Comparison of ENCODE assay signal across 18 cellular contexts in genomic region chr2:12089496-12089895, GRCh38.
DNase-seq lines count a peak whose midpoint lies in the region; ATAC-seq and TF ChIP-seq lines count a peak whose summit lies in the region.
"Had no signal": no experiment of that assay in that cellular context is flagged by ENCODE, and none has a peak within 500 bp of the region (broad histone marks: within the 10 kb centered on the region; RNA-seq: fewer than 3 reads in every experiment).

No MANE protein-coding gene starts in this region.

- H3F3A ChIP-seq in OCI-LY1 (ENCODE audit: insufficient read depth, low read length): peaks cover 8% of the 10 kb centered on the region

- no peaks in the 10 kb centered on the region for H3K79me1 ChIP-seq in trophoblast cell (ENCODE audit: low read length)

- H3K79me2 ChIP-seq in DND-41 (ENCODE audit: insufficient read depth, low read length): no peaks in the 10 kb centered on the region
- H3K79me2 ChIP-seq in OCI-LY1 (ENCODE audit: insufficient read depth, low read length): no peaks in the 10 kb centered on the region
- no peaks in the 10 kb centered on the region for H3K79me2 ChIP-seq in trophoblast cell (ENCODE audit: control insufficient read depth, insufficient read depth, low read length, poor library complexity)

- H3K27me3 ChIP-seq in DND-41 (ENCODE audit: insufficient read depth, low read length, poor library complexity) (no peaks in the 10 kb centered on the region), OCI-LY1 (ENCODE audit: insufficient read depth, low read length) (no peaks in the 10 kb centered on the region), trophoblast cell (ENCODE audit: insufficient read depth, low read length) (no peaks in the 10 kb centered on the region)

- H3K27ac ChIP-seq in DND-41 (ENCODE audit: low read length): no peak overlapping the region
- H3K27ac ChIP-seq in OCI-LY1 (ENCODE audit: low read depth, low read length, poor library complexity, severe bottlenecking): peak overlapping the region; percentile 91
- no peak overlapping the region for H3K27ac ChIP-seq in trophoblast cell (ENCODE audit: low read depth, low read length)
- H3K27ac ChIP-seq in substantia nigra (ENCODE audit: low read depth, low read length, poor library complexity, severe bottlenecking): no peak overlapping the region
- H3K27ac ChIP-seq: 22Rv1, C4-2B had no signal

- H3K36me3 ChIP-seq in DND-41 (ENCODE audit: insufficient read depth, low read length) (no peaks in the 10 kb centered on the region), OCI-LY1 (ENCODE audit: insufficient read depth, low read length) (no peaks in the 10 kb centered on the region), trophoblast cell (ENCODE audit: control insufficient read depth in 1 of 2, insufficient read depth in 2 of 2, low read length in 2 of 2) (no peaks in the 10 kb centered on the region)
- H3K36me3 ChIP-seq: HAP-1 had no signal

- no peak overlapping the region for H4K91ac ChIP-seq in trophoblast cell (ENCODE audit: low read depth, low read length)

- H4K8ac ChIP-seq in trophoblast cell (ENCODE audit: low read depth, low read length): no peak overlapping the region

- no peak overlapping the region for H3K4me2 ChIP-seq in DND-41 (ENCODE audit: insufficient read depth, low read length)
- peak overlapping the region; percentile 28 for H3K4me2 ChIP-seq in OCI-LY1 (ENCODE audit: low read length)
- no peak overlapping the region for H3K4me2 ChIP-seq in trophoblast cell (ENCODE audit: low read length)
- H3K4me2 ChIP-seq: A549 had no signal

- WGBS in trophoblast cell (ENCODE audit: extremely low coverage, insufficient coverage, insufficient read length): no CpG with 5 or more reads among the region's 7 CpGs

- no peaks in the 10 kb centered on the region for H3K4me1 ChIP-seq in DND-41 (ENCODE audit: insufficient read depth, low read length)
- peaks cover 51% of the 10 kb centered on the region for H3K4me1 ChIP-seq in OCI-LY1 (ENCODE audit: insufficient read depth, low read length, severe bottlenecking)
- peaks cover 0 to 2% of the 10 kb centered on the region in 2 experiments for H3K4me1 ChIP-seq in trophoblast cell (ENCODE audit: control insufficient read depth in 1 of 2, insufficient read depth in 2 of 2, low read length in 2 of 2)
- H3K4me1 ChIP-seq: HAP-1 had no signal

- H2AFZ ChIP-seq in DND-41 (ENCODE audit: low read depth, low read length): peak overlapping the region; percentile 7; the same call in 1 of the 2 replicates
- no peak overlapping the region for H2AFZ ChIP-seq in OCI-LY1 (ENCODE audit: low read length)
- no peak overlapping the region for H2AFZ ChIP-seq in trophoblast cell (ENCODE audit: insufficient read depth, low read length, poor library complexity)

- H2AK5ac ChIP-seq in trophoblast cell (ENCODE audit: low read length): no peak overlapping the region

- no peak overlapping the region for H3K23ac ChIP-seq in trophoblast cell (ENCODE audit: low read length)

- no peaks in the 10 kb centered on the region for H3K9me2 ChIP-seq in OCI-LY1 (ENCODE audit: low read depth, low read length)

- no peak overlapping the region for H2BK120ac ChIP-seq in trophoblast cell (ENCODE audit: insufficient read depth, low read length, poor library complexity)

- H2BK12ac ChIP-seq in trophoblast cell (ENCODE audit: low read length): no peak overlapping the region

- no peak for ATAC-seq in DND-41 (ENCODE audit: insufficient read depth, low read depth)
- no peak for ATAC-seq in GM21737 (IDR thresholded peaks at IDR 0.05; ENCODE audit: unreplicated experiment)
- ATAC-seq: A549, HepG2 had no signal

- H4K12ac ChIP-seq in trophoblast cell (ENCODE audit: low read depth, low read length): no peak overlapping the region

- no peak overlapping the region for H3K18ac ChIP-seq in trophoblast cell (ENCODE audit: low read length)

- TF ChIP-seq CTCF in DND-41 (IDR thresholded peaks at IDR 0.05; ENCODE audit: borderline replicate concordance, extremely low read depth, low read length, poor library complexity, severe bottlenecking): no peak
- TF ChIP-seq CTCF in OCI-LY1 (IDR thresholded peaks at IDR 0.05; ENCODE audit: low read length): no peak

- H3K4me3 ChIP-seq in DND-41 (ENCODE audit: low read depth in 1 of 2, low read length in 2 of 2) (no peak overlapping the region), OCI-LY1 (ENCODE audit: low read depth, low read length, poor library complexity, severe bottlenecking) (no peak overlapping the region), trophoblast cell (ENCODE audit: low read depth, low read length) (no peak overlapping the region)
- H3K4me3 ChIP-seq: A549, HAP-1 had no signal

- no peak overlapping the region for H2BK5ac ChIP-seq in trophoblast cell (ENCODE audit: low read depth, low read length, poor library complexity)

- H3K9me3 ChIP-seq in DND-41 (ENCODE audit: insufficient read depth, low read length, severe bottlenecking) (no peaks in the 10 kb centered on the region), OCI-LY1 (ENCODE audit: low read length) (peaks cover 5% of the 10 kb centered on the region; the same call in 1 of the 2 replicates), trophoblast cell (ENCODE audit: insufficient read depth, low read depth, low read length) (no peaks in the 10 kb centered on the region)
- H3K9me3 ChIP-seq: HAP-1 had no signal

- DNase-seq in DND-41 (no peak), islet precursor cell (peak; percentile 61), trophoblast cell (peak; percentile 80 to 88), H4 (ENCODE audit: low spot score) (no peak), NCI-H187 (lab: John Stamatoyannopoulos, UW) (no peak), substantia nigra (lab: John Stamatoyannopoulos, UW) (no peak)
- DNase-seq: AML-193; CD4-positive, alpha-beta T cell; DMS79 treated with DMSO at 0.1 percent for 48 hours; EL; GOT3 had no signal

- no peak overlapping the region for H3K14ac ChIP-seq in trophoblast cell (ENCODE audit: low read length)

- H3K9ac ChIP-seq in DND-41 (ENCODE audit: low read depth, low read length): no peak overlapping the region
- peak overlapping the region; percentile 40; the same call in 1 of the 2 replicates for H3K9ac ChIP-seq in OCI-LY1 (ENCODE audit: low read length)
- H3K9ac ChIP-seq in trophoblast cell (ENCODE audit: low read length): no peak overlapping the region

- H4K20me1 ChIP-seq in DND-41 (ENCODE audit: insufficient read depth, low read length): no peaks in the 10 kb centered on the region
- no peaks in the 10 kb centered on the region for H4K20me1 ChIP-seq in OCI-LY1 (ENCODE audit: insufficient read depth, low read length)

- no peak overlapping the region for H3K4ac ChIP-seq in trophoblast cell (ENCODE audit: low read depth, low read length)

Comparison
In these comparisons a context has a peak if more than half of its experiments do, and no peak if none do; other contexts are left out.
1. DNase-seq: peak in islet precursor cell (single experiment) and trophoblast cell (2 of 2); none in DND-41 (single experiment), H4 (single experiment), NCI-H187 (0 of 2) and substantia nigra (0 of 49).